In genomic region chr19:13008926-13009787, GRCh38 we compare ENCODE assay signal across 12 cellular contexts. TPM values are rescaled to one million over a fixed set of nuclear protein-coding genes. Genes with fewer than 3 reads are reported as not detected.
A peak's percentile ranks its signal among the peaks of the same experiment; 100 is the strongest.
DNase-seq lines count a peak whose midpoint lies in the region; ATAC-seq and TF ChIP-seq lines count a peak whose summit lies in the region.
"Had no signal": no experiment of that assay in that cellular context is flagged by ENCODE, and none has a peak within 500 bp of the region (broad histone marks: within the 10 kb centered on the region; RNA-seq: fewer than 3 reads in every experiment).

No MANE protein-coding gene starts in this region.

- no peak overlapping the region for H3K18ac ChIP-seq in mesenchymal stem cell (ENCODE audit: low read depth in 1 of 2, low read length in 2 of 2)

- no peak overlapping the region for H3K4me2 ChIP-seq in mammary epithelial cell (ENCODE audit: insufficient read depth, low read depth, low read length)
- no peak overlapping the region for H3K4me2 ChIP-seq in mesenchymal stem cell (ENCODE audit: low read length, poor library complexity, severe bottlenecking)

- no TSS peak for BruUV-seq in mammary epithelial cell (replicated peaks; lab: Mats Ljungman, UMichigan)

- H3K27ac Mint-ChIP-seq in T-cell: no peak overlapping the region
- H3K27ac Mint-ChIP-seq: activated CD4-positive, alpha-beta memory T cell treated with anti-CD3 and anti-CD28 coated beads for 36 hours; immature natural killer cell had no signal

- 80% methylated on average over 18 of the region's 28 CpGs for WGBS in mammary epithelial cell (ENCODE audit: low coverage, missing lambda C conversion rate)
- 71% methylated on average over 27 of the region's 28 CpGs for WGBS in mesenchymal stem cell

- no peaks in the 10 kb centered on the region for H3K27me3 ChIP-seq in mammary epithelial cell (ENCODE audit: insufficient read depth, low read length)
- peaks cover 0 to 93% of the 10 kb centered on the region in 2 experiments for H3K27me3 ChIP-seq in mesenchymal stem cell (ENCODE audit: control insufficient read depth in 1 of 2, insufficient read depth in 1 of 2, low read length in 2 of 2)
- no peaks in the 10 kb centered on the region for H3K27me3 ChIP-seq in uterus

- H3K79me1 ChIP-seq in mesenchymal stem cell (replicated peaks; ENCODE audit: low read length, poor library complexity, severe bottlenecking): no peaks in the 10 kb centered on the region

- no peak overlapping the region for H2AK5ac ChIP-seq in mesenchymal stem cell (ENCODE audit: low read length, severe bottlenecking)

- H3K4me1 ChIP-seq in mammary epithelial cell (ENCODE audit: insufficient read depth, low read length) (peaks cover 45% of the 10 kb centered on the region), mesenchymal stem cell (ENCODE audit: control insufficient read depth, insufficient read depth, low read depth, low read length) (peaks cover 37% of the 10 kb centered on the region), uterus (peaks cover 8 to 52% of the 10 kb centered on the region in 2 donors)

- H3K23ac ChIP-seq in mesenchymal stem cell (ENCODE audit: low read length in 2 of 2): no peak overlapping the region

- DNase-seq in Right ventricle myocardium inferior (ENCODE audit: missing footprints) (peak; percentile 57), Right ventricle myocardium superior (no peak), mammary epithelial cell (peak; percentile 51), mesenchymal stem cell (no peak), uterus (peak in 1 of 2 donors; percentile 23), T-cell (no peak), Kasumi-1 (lab: John Stamatoyannopoulos, UW) (no peak)
- DNase-seq in activated CD8-positive, alpha-beta memory T cell treated with anti-CD3 and anti-CD28 coated beads, Interleukin-2, amount 50 U/mL, for 4 hours: no peak
- DNase-seq: activated CD4-positive, alpha-beta memory T cell treated with anti-CD3 and anti-CD28 coated beads for 36 hours; immature natural killer cell; stimulated activated CD4-positive, alpha-beta T cell treated with anti-CD3 and anti-CD28 coated beads, Interleukin-4, amount 100 ng/mL, for 4 hours had no signal

- no peaks in the 10 kb centered on the region for H3K9me3 Mint-ChIP-seq in T-cell
- H3K9me3 Mint-ChIP-seq: activated CD4-positive, alpha-beta memory T cell treated with anti-CD3 and anti-CD28 coated beads for 36 hours had no signal

- H3K27me3 Mint-ChIP-seq in T-cell: peaks cover 22 to 56% of the 10 kb centered on the region in 2 donors

- H3K79me2 ChIP-seq in mammary epithelial cell (ENCODE audit: insufficient read depth, low read length): peaks cover 88% of the 10 kb centered on the region

- no peak overlapping the region for H2BK15ac ChIP-seq in mesenchymal stem cell (ENCODE audit: low read depth, poor library complexity, severe bottlenecking)

- no peak overlapping the region for H2BK120ac ChIP-seq in mesenchymal stem cell (ENCODE audit: low read depth, low read length)

- H3K9ac ChIP-seq in mammary epithelial cell (ENCODE audit: insufficient read depth, low read length) (no peak overlapping the region), mesenchymal stem cell (ENCODE audit: low read length) (peak overlapping the region; percentile 78)

- TF ChIP-seq POLR2A in uterus (IDR thresholded peaks at IDR 0.05): no peak

- no peak overlapping the region for H2BK12ac ChIP-seq in mesenchymal stem cell (ENCODE audit: low read length in 2 of 2)

- H2BK5ac ChIP-seq in mesenchymal stem cell (ENCODE audit: low read depth, low read length, poor library complexity, severe bottlenecking): no peak overlapping the region

- TF ChIP-seq CTCF in mammary epithelial cell (conservative IDR thresholded peaks at IDR 0.05 in 1 of 2, IDR thresholded peaks at IDR 0.05 in 1 of 2; ENCODE audit: extremely low read depth in 1 of 2, insufficient read depth in 1 of 2, low read depth in 1 of 2, low read length in 2 of 2): no peak
- TF ChIP-seq CTCF in uterus (IDR thresholded peaks at IDR 0.05): no peak

- no peak overlapping the region for H3K27ac ChIP-seq in mammary epithelial cell (ENCODE audit: insufficient read depth, low read depth, low read length)
- H3K27ac ChIP-seq in mesenchymal stem cell (ENCODE audit: low read length, poor library complexity, severe bottlenecking): no peak overlapping the region
- peak overlapping the region; percentile 95 to 99 for H3K27ac ChIP-seq in uterus
- H3K27ac ChIP-seq: neutrophil had no signal

- H3K4me3 Mint-ChIP-seq in T-cell: no peak overlapping the region
- H3K4me3 Mint-ChIP-seq: activated CD4-positive, alpha-beta memory T cell treated with anti-CD3 and anti-CD28 coated beads for 36 hours; immature natural killer cell had no signal

- intact Hi-C loops in Right ventricle myocardium inferior (cut with DNase I): no loop called here
- intact Hi-C loops in Right ventricle myocardium superior (cut with DNase I): no loop called here
- intact Hi-C loops in mammary epithelial cell (cut with micrococcal nuclease): no loop called here
- intact Hi-C loops in uterus (cut with DNase I; ENCODE audit: low total_unique reads): no loop called here

- H3K36me3 Mint-ChIP-seq in T-cell: peaks cover 4% of the 10 kb centered on the region
- H3K36me3 Mint-ChIP-seq: immature natural killer cell had no signal

- H3K4ac ChIP-seq in mesenchymal stem cell (ENCODE audit: low read depth in 1 of 2, low read length in 2 of 2): no peak overlapping the region

- ATAC-seq in Right ventricle myocardium inferior (no peak), Right ventricle myocardium superior (ENCODE audit: poor library complexity) (no peak), T-cell (replicated peaks in 1 of 4) (no peak)

- no peak overlapping the region for H3K4me3 ChIP-seq in mammary epithelial cell (replicated peaks in 1 of 3; ENCODE audit: insufficient read depth in 1 of 3, low read depth in 2 of 3, low read length in 3 of 3)
- peak overlapping the region; percentile 14 to 46 for H3K4me3 ChIP-seq in mesenchymal stem cell (ENCODE audit: insufficient read depth in 1 of 2, low read depth in 1 of 2, low read length in 2 of 2)
- H3K4me3 ChIP-seq in uterus: peak overlapping the region in 1 of 2 donors; percentile 12

- peaks cover 16 to 22% (median 22%) of the 10 kb centered on the region in 3 donors for H3K4me1 Mint-ChIP-seq in T-cell

- no peak overlapping the region for H2AFZ ChIP-seq in mammary epithelial cell (ENCODE audit: low read depth, low read length)
- no peak overlapping the region for H2AFZ ChIP-seq in mesenchymal stem cell (ENCODE audit: low read depth, low read length)

- no peaks in the 10 kb centered on the region for H4K20me1 ChIP-seq in mammary epithelial cell (ENCODE audit: insufficient read depth, low read length)

- no peak overlapping the region for H4K8ac ChIP-seq in mesenchymal stem cell (ENCODE audit: low read length)

- CTCF ChIA-PET in mammary epithelial cell (lab: Charles Lee; ENCODE audit: low non-redundant PET) (interaction anchor here (0.6 kb wide), 1 partner anchor 45 kb away, joined by 3 read pairs; no protein-coding TSS in a partner anchor), T-cell (lab: Charles Lee) (no interaction called here)

- dilution Hi-C loops in mammary epithelial cell (cut with HindIII; ENCODE audit: low sequenced_read_pairs): no loop called here

- H3K9me3 ChIP-seq in mammary epithelial cell (replicated peaks; ENCODE audit: insufficient read depth, low read length) (no peaks in the 10 kb centered on the region), mesenchymal stem cell (ENCODE audit: control insufficient read depth, low read length) (no peaks in the 10 kb centered on the region), uterus (no peaks in the 10 kb centered on the region)
- H3K9me3 ChIP-seq: neutrophil had no signal

- H4K91ac ChIP-seq in mesenchymal stem cell (ENCODE audit: low read length): no peak overlapping the region

- H3K36me3 ChIP-seq in mammary epithelial cell (ENCODE audit: insufficient read depth, low read length) (no peaks in the 10 kb centered on the region), mesenchymal stem cell (ENCODE audit: control insufficient read depth in 1 of 2, insufficient read depth in 2 of 2, low read depth in 1 of 2, low read length in 2 of 2) (peaks cover 4 to 10% of the 10 kb centered on the region in 2 experiments), uterus (no peaks in the 10 kb centered on the region)
- H3K36me3 ChIP-seq: neutrophil had no signal

- in situ Hi-C loops in mammary epithelial cell (cut with MboI; ENCODE audit: low sequenced_read_pairs in 2 of 2): no loop called here

- POLR2A ChIA-PET in T-cell (lab: Charles Lee): interaction anchor here in 1 of 2 donors (0.5 kb wide), 1 partner anchor 25 kb away, joined by 3 read pairs; no protein-coding TSS in a partner anchor

- no peak overlapping the region for H3K14ac ChIP-seq in mesenchymal stem cell (ENCODE audit: low read length in 2 of 2)

RNA-seq across cellular contexts. Expression of gene NFIX, which starts 13.9 kb away (rescaled TPM):
- total RNA-seq in Right ventricle myocardium inferior (159 TPM), Right ventricle myocardium superior (160 TPM), mammary epithelial cell (10 to 100 TPM; 43.2 to 76.1 TPM), uterus (100 to 1,000 TPM in 2 of 4 donors, 10 to 100 TPM in 2; 27.4 to 381 (median 78.4) TPM), T-cell (1 to 10 TPM; 3.9 to 6.6 (median 6.3) TPM)
- 24.5 TPM for polyA plus RNA-seq in mammary epithelial cell
- polyA minus RNA-seq in mammary epithelial cell: 215 TPM
- 4.6 TPM for polyA plus RNA-seq in mesenchymal stem cell (2013, experiment 1 of 2)
- polyA plus RNA-seq in mesenchymal stem cell (2013, experiment 2 of 2): 4.6 TPM

RNA-seq across cellular contexts. Expression of gene DAND5, which starts 39.8 kb away (rescaled TPM):
- 9.9 TPM for total RNA-seq in Right ventricle myocardium inferior
- 9.1 TPM for total RNA-seq in Right ventricle myocardium superior
- total RNA-seq in mammary epithelial cell: under 1 TPM; under 0.01 to 0.28 TPM
- 0.07 TPM for polyA plus RNA-seq in mammary epithelial cell
- not detected for polyA minus RNA-seq in mammary epithelial cell
- polyA plus RNA-seq in mesenchymal stem cell (2013, experiment 1 of 2): 0.01 TPM
- polyA plus RNA-seq in mesenchymal stem cell (2013, experiment 2 of 2): not detected
- under 1 TPM in 1 of 4 donors, not detected in 3; 0.14 TPM for total RNA-seq in uterus
- total RNA-seq in T-cell: not detected
- polyA plus RNA-seq: immature natural killer cell had no signal

RNA-seq across cellular contexts. Expression of gene GADD45GIP1, which starts 52.1 kb away (rescaled TPM):
- total RNA-seq in Right ventricle myocardium inferior: 33.7 TPM
- 31.1 TPM for total RNA-seq in Right ventricle myocardium superior
- 10 to 100 TPM; 11.5 to 34.5 TPM for total RNA-seq in mammary epithelial cell
- 35.6 TPM for polyA plus RNA-seq in mammary epithelial cell
- 13.5 TPM for polyA minus RNA-seq in mammary epithelial cell
- polyA plus RNA-seq in mesenchymal stem cell (2013, experiment 1 of 2): 47.1 TPM
- polyA plus RNA-seq in mesenchymal stem cell (2013, experiment 2 of 2): 47.3 TPM
- 10 to 100 TPM in 2 of 4 donors, 1 to 10 TPM in 2; 3.3 to 76.8 (median 12.8) TPM for total RNA-seq in uterus
- 10 to 100 TPM in 3 of 5 donors, 1 to 10 TPM in 2; 6.2 to 22.6 (median 20.1) TPM for total RNA-seq in T-cell

Comparison
In these comparisons a context has a peak if more than half of its experiments do, and no peak if none do; other contexts are left out.
1. DNase-seq: peak in Right ventricle myocardium inferior (single experiment) and mammary epithelial cell (single experiment); none in Right ventricle myocardium superior (single experiment), mesenchymal stem cell (single experiment), T-cell (0 of 34), Kasumi-1 (0 of 2) and activated CD8-positive, alpha-beta memory T cell treated with anti-CD3 and anti-CD28 coated beads, Interleukin-2, amount 50 U/mL, for 4 hours (single experiment).
2. H3K27ac ChIP-seq: peak in uterus (2 of 2); none in mammary epithelial cell (single experiment) and mesenchymal stem cell (single experiment).
3. H3K4me3 ChIP-seq: peak in mesenchymal stem cell (2 of 2); none in mammary epithelial cell (0 of 3).